Comparison of ENCODE assay signal across 1 cellular context in the genomic region with DNA sequence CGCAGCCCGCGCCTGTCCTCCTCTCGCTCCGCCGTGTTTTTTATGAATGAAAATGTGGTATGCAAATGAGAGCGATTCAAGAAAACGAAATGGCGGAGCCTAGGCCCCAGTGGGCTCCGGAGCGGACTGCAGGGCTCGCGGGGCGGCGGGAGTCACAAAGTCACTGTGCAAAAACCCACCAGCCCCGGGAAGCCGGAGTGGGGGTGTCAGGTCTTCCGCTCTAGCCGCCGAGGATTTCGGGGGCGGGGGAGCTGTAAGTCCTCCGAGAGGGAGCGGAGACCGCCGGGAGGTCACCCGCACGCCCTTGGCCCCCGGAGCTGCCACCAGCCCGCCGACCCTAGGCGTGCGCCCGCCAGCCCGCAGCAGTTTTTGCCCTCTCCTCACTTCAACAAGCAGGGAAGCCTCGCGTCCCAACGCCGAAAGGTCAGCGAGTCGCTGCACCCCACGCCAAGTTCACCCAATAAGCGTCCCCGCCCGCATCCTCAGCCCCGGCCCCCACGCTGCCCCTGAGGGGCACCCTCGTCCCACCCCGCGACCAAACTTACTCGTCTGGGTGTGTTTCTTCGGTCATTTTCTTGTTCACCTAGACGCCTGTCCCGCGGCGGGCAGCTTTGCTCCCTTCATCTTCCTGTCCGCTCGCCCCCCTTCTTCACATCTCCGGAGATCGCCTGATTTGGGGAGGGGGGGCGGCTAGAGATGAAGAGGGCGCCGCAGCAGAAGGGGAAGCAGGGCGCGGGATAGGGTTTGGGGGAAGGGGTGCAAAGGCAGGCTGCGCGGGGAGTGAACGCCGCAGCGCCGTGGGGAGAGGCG.
A peak's percentile ranks its signal among the peaks of the same experiment; 100 is the strongest.
TF ChIP-seq lines count a peak whose summit lies in the region.

No MANE protein-coding gene starts in this region.

TF ChIP-seq in K562, 482 proteins besides CTCF, POLR2A, EP300 and RAD21 (continues in another document):
- TF ChIP-seq ETV6 (IDR thresholded peaks at IDR 0.05; ENCODE audit: borderline replicate concordance in 1 of 2, low read depth in 2 of 2, low read length in 1 of 2): peak in 1 of 2 experiments; percentile 68; a peak in 1 of 4 replicates
- TF ChIP-seq ETV6 (CRISPR knock-in tag; IDR thresholded peaks at IDR 0.05; ENCODE audit: borderline replicate concordance): no peak
- no peak for TF ChIP-seq TEAD2 (tag; IDR thresholded peaks at IDR 0.05)
- no peak for TF ChIP-seq ZNF717 (CRISPR knock-in tag; IDR thresholded peaks at IDR 0.05)
- no peak for TF ChIP-seq ATF7 (IDR thresholded peaks at IDR 0.05)
- TF ChIP-seq TGIF2 (CRISPR knock-in tag; IDR thresholded peaks at IDR 0.05): no peak
- TF ChIP-seq ZKSCAN8 (CRISPR knock-in tag; IDR thresholded peaks at IDR 0.05): no peak
- TF ChIP-seq, protein P1, sequence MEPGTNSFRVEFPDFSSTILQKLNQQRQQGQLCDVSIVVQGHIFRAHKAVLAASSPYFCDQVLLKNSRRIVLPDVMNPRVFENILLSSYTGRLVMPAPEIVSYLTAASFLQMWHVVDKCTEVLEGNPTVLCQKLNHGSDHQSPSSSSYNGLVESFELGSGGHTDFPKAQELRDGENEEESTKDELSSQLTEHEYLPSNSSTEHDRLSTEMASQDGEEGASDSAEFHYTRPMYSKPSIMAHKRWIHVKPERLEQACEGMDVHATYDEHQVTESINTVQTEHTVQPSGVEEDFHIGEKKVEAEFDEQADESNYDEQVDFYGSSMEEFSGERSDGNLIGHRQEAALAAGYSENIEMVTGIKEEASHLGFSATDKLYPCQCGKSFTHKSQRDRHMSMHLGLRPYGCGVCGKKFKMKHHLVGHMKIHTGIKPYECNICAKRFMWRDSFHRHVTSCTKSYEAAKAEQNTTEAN (CRISPR knock-in tag; IDR thresholded peaks at IDR 0.05): no peak
- no peak for TF ChIP-seq NFIX (CRISPR knock-in tag; IDR thresholded peaks at IDR 0.05; ENCODE audit: low read depth)
- no peak for TF ChIP-seq MXI1 (IDR thresholded peaks at IDR 0.05; ENCODE audit: low read depth, low read length)
- no peak for TF ChIP-seq NEUROD1 (IDR thresholded peaks at IDR 0.05; ENCODE audit: borderline replicate concordance, low read depth, low read length, partially characterized antibody)
- TF ChIP-seq, protein P2, sequence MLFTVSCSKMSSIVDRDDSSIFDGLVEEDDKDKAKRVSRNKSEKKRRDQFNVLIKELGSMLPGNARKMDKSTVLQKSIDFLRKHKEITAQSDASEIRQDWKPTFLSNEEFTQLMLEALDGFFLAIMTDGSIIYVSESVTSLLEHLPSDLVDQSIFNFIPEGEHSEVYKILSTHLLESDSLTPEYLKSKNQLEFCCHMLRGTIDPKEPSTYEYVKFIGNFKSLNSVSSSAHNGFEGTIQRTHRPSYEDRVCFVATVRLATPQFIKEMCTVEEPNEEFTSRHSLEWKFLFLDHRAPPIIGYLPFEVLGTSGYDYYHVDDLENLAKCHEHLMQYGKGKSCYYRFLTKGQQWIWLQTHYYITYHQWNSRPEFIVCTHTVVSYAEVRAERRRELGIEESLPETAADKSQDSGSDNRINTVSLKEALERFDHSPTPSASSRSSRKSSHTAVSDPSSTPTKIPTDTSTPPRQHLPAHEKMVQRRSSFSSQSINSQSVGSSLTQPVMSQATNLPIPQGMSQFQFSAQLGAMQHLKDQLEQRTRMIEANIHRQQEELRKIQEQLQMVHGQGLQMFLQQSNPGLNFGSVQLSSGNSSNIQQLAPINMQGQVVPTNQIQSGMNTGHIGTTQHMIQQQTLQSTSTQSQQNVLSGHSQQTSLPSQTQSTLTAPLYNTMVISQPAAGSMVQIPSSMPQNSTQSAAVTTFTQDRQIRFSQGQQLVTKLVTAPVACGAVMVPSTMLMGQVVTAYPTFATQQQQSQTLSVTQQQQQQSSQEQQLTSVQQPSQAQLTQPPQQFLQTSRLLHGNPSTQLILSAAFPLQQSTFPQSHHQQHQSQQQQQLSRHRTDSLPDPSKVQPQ (CRISPR knock-in tag; IDR thresholded peaks at IDR 0.05; ENCODE audit: borderline replicate concordance): no peak
- TF ChIP-seq, protein P3, sequence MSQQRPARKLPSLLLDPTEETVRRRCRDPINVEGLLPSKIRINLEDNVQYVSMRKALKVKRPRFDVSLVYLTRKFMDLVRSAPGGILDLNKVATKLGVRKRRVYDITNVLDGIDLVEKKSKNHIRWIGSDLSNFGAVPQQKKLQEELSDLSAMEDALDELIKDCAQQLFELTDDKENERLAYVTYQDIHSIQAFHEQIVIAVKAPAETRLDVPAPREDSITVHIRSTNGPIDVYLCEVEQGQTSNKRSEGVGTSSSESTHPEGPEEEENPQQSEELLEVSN (IDR thresholded peaks at IDR 0.05; ENCODE audit: borderline replicate concordance in 1 of 2, extremely low read depth in 1 of 2, insufficient read depth in 1 of 2, insufficient read length in 1 of 2, low read depth in 1 of 2, low read length in 1 of 2, poor library complexity in 1 of 2, severe bottlenecking in 1 of 2): peak in 1 of 2 experiments; percentile 5
- peak; percentile 77 for TF ChIP-seq PCBP1 (IDR thresholded peaks at IDR 0.05; ENCODE audit: low read depth, low read length, poor library complexity, severe bottlenecking)
- no peak for TF ChIP-seq ELF2 (CRISPR knock-in tag; IDR thresholded peaks at IDR 0.05)
- TF ChIP-seq, protein P4, sequence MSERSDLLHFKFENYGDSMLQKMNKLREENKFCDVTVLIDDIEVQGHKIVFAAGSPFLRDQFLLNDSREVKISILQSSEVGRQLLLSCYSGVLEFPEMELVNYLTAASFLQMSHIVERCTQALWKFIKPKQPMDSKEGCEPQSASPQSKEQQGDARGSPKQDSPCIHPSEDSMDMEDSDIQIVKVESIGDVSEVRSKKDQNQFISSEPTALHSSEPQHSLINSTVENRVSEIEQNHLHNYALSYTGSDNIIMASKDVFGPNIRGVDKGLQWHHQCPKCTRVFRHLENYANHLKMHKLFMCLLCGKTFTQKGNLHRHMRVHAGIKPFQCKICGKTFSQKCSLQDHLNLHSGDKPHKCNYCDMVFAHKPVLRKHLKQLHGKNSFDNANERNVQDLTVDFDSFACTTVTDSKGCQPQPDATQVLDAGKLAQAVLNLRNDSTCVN (CRISPR knock-in tag; IDR thresholded peaks at IDR 0.05): no peak
- peak; percentile 10 for TF ChIP-seq RBBP5 (IDR thresholded peaks at IDR 0.05; ENCODE audit: borderline replicate concordance, insufficient read depth, low read length, poor library complexity, severe bottlenecking)
- 0 out of 2 replicates have a peak, but pooled peaks have one; percentile 4 for TF ChIP-seq EGR1 (conservative IDR thresholded peaks at IDR 0.05)
- TF ChIP-seq SRSF3 (IDR thresholded peaks at IDR 0.05; ENCODE audit: insufficient read depth, low read length): 0 out of 2 replicates have a peak, but pooled peaks have one; percentile 64
- TF ChIP-seq ZNF165 (CRISPR knock-in tag; IDR thresholded peaks at IDR 0.05; ENCODE audit: borderline replicate concordance): no peak
- TF ChIP-seq, protein P5, sequence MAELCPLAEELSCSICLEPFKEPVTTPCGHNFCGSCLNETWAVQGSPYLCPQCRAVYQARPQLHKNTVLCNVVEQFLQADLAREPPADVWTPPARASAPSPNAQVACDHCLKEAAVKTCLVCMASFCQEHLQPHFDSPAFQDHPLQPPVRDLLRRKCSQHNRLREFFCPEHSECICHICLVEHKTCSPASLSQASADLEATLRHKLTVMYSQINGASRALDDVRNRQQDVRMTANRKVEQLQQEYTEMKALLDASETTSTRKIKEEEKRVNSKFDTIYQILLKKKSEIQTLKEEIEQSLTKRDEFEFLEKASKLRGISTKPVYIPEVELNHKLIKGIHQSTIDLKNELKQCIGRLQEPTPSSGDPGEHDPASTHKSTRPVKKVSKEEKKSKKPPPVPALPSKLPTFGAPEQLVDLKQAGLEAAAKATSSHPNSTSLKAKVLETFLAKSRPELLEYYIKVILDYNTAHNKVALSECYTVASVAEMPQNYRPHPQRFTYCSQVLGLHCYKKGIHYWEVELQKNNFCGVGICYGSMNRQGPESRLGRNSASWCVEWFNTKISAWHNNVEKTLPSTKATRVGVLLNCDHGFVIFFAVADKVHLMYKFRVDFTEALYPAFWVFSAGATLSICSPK (IDR thresholded peaks at IDR 0.05; ENCODE audit: borderline replicate concordance): no peak
- no peak for TF ChIP-seq BRD9 (IDR thresholded peaks at IDR 0.05; ENCODE audit: low read depth, partially characterized antibody)
- TF ChIP-seq CREM (IDR thresholded peaks at IDR 0.05; ENCODE audit: low read depth): 0 out of 2 replicates have a peak, but pooled peaks have one; percentile 8
- TF ChIP-seq HSF4 (CRISPR knock-in tag; IDR thresholded peaks at IDR 0.05; ENCODE audit: borderline replicate concordance): no peak
- no peak for TF ChIP-seq BDP1 (IDR thresholded peaks at IDR 0.05; ENCODE audit: insufficient read depth, insufficient read length)
- no peak for TF ChIP-seq POLR3G (IDR thresholded peaks at IDR 0.05; ENCODE audit: extremely low read depth, insufficient read length, insufficient replicate concordance)
- peak; percentile 74 for TF ChIP-seq ZFX (CRISPR knock-in tag; IDR thresholded peaks at IDR 0.05)
- peak in 2 of 3 experiments; percentile 56 to 61 for TF ChIP-seq YY1 (IDR thresholded peaks at IDR 0.05; ENCODE audit: borderline replicate concordance in 1 of 3, control insufficient read depth in 1 of 3, extremely low read depth in 1 of 3, insufficient read depth in 3 of 3, insufficient read length in 1 of 3, insufficient replicate concordance in 2 of 3, low read depth in 1 of 3, low read length in 2 of 3)
- no peak for TF ChIP-seq PHTF2 (CRISPR knock-in tag; IDR thresholded peaks at IDR 0.05)
- peak; percentile 78 for TF ChIP-seq GATA2 (CRISPR knock-in tag; IDR thresholded peaks at IDR 0.05)
- TF ChIP-seq RBM25 (IDR thresholded peaks at IDR 0.05; ENCODE audit: low read depth, low read length, severe bottlenecking): no peak
- no peak for TF ChIP-seq KHSRP (IDR thresholded peaks at IDR 0.05)
- TF ChIP-seq CC2D1A (IDR thresholded peaks at IDR 0.05): no peak
- TF ChIP-seq MAZ (CRISPR knock-in tag; conservative IDR thresholded peaks at IDR 0.05 in 1 of 2, IDR thresholded peaks at IDR 0.05 in 1 of 2): peak in 1 of 2 experiments; percentile 7; a peak in 1 of 4 replicates
- TF ChIP-seq, protein P6, sequence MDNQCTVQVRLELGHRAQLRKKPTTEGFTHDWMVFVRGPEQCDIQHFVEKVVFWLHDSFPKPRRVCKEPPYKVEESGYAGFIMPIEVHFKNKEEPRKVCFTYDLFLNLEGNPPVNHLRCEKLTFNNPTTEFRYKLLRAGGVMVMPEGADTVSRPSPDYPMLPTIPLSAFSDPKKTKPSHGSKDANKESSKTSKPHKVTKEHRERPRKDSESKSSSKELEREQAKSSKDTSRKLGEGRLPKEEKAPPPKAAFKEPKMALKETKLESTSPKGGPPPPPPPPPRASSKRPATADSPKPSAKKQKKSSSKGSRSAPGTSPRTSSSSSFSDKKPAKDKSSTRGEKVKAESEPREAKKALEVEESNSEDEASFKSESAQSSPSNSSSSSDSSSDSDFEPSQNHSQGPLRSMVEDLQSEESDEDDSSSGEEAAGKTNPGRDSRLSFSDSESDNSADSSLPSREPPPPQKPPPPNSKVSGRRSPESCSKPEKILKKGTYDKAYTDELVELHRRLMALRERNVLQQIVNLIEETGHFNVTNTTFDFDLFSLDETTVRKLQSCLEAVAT (IDR thresholded peaks at IDR 0.05): no peak
- TF ChIP-seq BCOR (IDR thresholded peaks at IDR 0.05): peak; percentile 6; the same call in 1 of the 2 replicates
- TF ChIP-seq PRPF4 (IDR thresholded peaks at IDR 0.05; ENCODE audit: insufficient read depth, low read depth, low read length, poor library complexity, severe bottlenecking): peak; percentile 38
- TF ChIP-seq, protein P7, sequence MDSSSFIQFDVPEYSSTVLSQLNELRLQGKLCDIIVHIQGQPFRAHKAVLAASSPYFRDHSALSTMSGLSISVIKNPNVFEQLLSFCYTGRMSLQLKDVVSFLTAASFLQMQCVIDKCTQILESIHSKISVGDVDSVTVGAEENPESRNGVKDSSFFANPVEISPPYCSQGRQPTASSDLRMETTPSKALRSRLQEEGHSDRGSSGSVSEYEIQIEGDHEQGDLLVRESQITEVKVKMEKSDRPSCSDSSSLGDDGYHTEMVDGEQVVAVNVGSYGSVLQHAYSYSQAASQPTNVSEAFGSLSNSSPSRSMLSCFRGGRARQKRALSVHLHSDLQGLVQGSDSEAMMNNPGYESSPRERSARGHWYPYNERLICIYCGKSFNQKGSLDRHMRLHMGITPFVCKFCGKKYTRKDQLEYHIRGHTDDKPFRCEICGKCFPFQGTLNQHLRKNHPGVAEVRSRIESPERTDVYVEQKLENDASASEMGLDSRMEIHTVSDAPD (CRISPR knock-in tag; IDR thresholded peaks at IDR 0.05): no peak
- TF ChIP-seq, protein P8, sequence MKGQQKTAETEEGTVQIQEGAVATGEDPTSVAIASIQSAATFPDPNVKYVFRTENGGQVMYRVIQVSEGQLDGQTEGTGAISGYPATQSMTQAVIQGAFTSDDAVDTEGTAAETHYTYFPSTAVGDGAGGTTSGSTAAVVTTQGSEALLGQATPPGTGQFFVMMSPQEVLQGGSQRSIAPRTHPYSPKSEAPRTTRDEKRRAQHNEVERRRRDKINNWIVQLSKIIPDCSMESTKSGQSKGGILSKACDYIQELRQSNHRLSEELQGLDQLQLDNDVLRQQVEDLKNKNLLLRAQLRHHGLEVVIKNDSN (CRISPR knock-in tag; IDR thresholded peaks at IDR 0.05): no peak
- TF ChIP-seq, protein P9, sequence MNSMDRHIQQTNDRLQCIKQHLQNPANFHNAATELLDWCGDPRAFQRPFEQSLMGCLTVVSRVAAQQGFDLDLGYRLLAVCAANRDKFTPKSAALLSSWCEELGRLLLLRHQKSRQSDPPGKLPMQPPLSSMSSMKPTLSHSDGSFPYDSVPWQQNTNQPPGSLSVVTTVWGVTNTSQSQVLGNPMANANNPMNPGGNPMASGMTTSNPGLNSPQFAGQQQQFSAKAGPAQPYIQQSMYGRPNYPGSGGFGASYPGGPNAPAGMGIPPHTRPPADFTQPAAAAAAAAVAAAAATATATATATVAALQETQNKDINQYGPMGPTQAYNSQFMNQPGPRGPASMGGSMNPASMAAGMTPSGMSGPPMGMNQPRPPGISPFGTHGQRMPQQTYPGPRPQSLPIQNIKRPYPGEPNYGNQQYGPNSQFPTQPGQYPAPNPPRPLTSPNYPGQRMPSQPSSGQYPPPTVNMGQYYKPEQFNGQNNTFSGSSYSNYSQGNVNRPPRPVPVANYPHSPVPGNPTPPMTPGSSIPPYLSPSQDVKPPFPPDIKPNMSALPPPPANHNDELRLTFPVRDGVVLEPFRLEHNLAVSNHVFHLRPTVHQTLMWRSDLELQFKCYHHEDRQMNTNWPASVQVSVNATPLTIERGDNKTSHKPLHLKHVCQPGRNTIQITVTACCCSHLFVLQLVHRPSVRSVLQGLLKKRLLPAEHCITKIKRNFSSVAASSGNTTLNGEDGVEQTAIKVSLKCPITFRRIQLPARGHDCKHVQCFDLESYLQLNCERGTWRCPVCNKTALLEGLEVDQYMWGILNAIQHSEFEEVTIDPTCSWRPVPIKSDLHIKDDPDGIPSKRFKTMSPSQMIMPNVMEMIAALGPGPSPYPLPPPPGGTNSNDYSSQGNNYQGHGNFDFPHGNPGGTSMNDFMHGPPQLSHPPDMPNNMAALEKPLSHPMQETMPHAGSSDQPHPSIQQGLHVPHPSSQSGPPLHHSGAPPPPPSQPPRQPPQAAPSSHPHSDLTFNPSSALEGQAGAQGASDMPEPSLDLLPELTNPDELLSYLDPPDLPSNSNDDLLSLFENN (IDR thresholded peaks at IDR 0.05; ENCODE audit: low read depth in 2 of 2, low read length in 2 of 2): no peak
- TF ChIP-seq, protein P10, sequence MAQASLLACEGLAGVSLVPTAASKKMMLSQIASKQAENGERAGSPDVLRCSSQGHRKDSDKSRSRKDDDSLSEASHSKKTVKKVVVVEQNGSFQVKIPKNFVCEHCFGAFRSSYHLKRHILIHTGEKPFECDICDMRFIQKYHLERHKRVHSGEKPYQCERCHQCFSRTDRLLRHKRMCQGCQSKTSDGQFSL (CRISPR knock-in tag; IDR thresholded peaks at IDR 0.05): peak; percentile 95
- TF ChIP-seq, protein P10 (tag; IDR thresholded peaks at IDR 0.05): peak in 1 of 2 experiments; percentile 89; a peak in 2 of 4 replicates
- 0 out of 2 replicates have a peak, but pooled peaks have one; percentile 1 for TF ChIP-seq GATAD2B (IDR thresholded peaks at IDR 0.05; ENCODE audit: borderline replicate concordance)
